Comparison of ENCODE assay signal across 1 cellular context in genomic region chr3:78855190-78855589, GRCh38.
TF ChIP-seq lines count a peak whose summit lies in the region.

No MANE protein-coding gene starts in this region.

TF ChIP-seq in HepG2, 621 proteins besides CTCF, POLR2A, EP300 and RAD21 (continued from another document):
- TF ChIP-seq ZFAT (CRISPR knock-in tag; conservative IDR thresholded peaks at IDR 0.05) (no peak), ZNF3 (CRISPR knock-in tag; IDR thresholded peaks at IDR 0.05) (no peak), MBNL3 (CRISPR knock-in tag; conservative IDR thresholded peaks at IDR 0.05) (no peak), NCOA1 (CRISPR knock-in tag; IDR thresholded peaks at IDR 0.05) (no peak), ZNF768 (CRISPR knock-in tag; IDR thresholded peaks at IDR 0.05) (no peak), NFKB2 (CRISPR knock-in tag; IDR thresholded peaks at IDR 0.05; ENCODE audit: borderline replicate concordance) (no peak), ZBTB40 (IDR thresholded peaks at IDR 0.05) (no peak), ZBTB40 (CRISPR knock-in tag; IDR thresholded peaks at IDR 0.05) (no peak), RARA (CRISPR knock-in tag; IDR thresholded peaks at IDR 0.05) (no peak), NFAT5 (CRISPR knock-in tag; IDR thresholded peaks at IDR 0.05) (no peak), HINFP (CRISPR knock-in tag; IDR thresholded peaks at IDR 0.05; ENCODE audit: low read depth) (no peak)
